ENCODE assay signal across 16 cellular contexts in the genomic region with DNA sequence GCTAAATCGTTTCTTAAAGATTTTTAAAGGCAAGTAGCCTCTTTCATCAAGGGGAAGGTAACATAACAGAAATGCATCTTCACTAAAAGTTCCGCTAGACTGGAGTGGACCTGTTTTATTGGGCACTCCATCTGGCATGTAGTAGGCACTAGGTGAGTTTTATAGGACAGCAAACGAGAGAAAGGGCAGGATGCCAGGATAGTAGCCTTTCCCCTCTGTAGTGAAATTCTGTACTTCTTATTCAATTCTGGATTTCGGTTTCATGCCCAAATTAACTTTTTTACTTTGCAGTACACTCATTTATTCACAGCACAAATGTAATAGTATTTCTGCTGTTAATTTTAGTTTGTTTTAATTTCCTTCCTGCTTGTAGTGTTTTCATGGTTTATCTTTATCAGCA. TPM values are rescaled to one million over a fixed set of nuclear protein-coding genes. Genes with fewer than 3 reads are reported as not detected.
DNase-seq lines count a peak whose midpoint lies in the region; ATAC-seq lines count a peak whose summit lies in the region.
"Had no signal": no experiment of that assay in that cellular context is flagged by ENCODE, and none has a peak within 500 bp of the region (broad histone marks: within the 10 kb centered on the region; RNA-seq: fewer than 3 reads in every experiment).

No MANE protein-coding gene starts in this region.

- no peak overlapping the region for H3K4me3 Mint-ChIP-seq in stimulated activated naive B cell treated with anti-CD40 and anti-IgM and Interleukin-4, amounts not matched to agents 10 μg/mL and 1 μg/mL and 100 μg/mL, for 72 hours
- no peak overlapping the region for H3K4me3 Mint-ChIP-seq in activated T-cell treated with anti-CD3 and anti-CD28 coated beads, Interleukin-2, amount 50 U/mL, for 4 hours

- H3K27me3 Mint-ChIP-seq in stimulated activated naive B cell treated with anti-CD40 and anti-IgM and Interleukin-4, amounts not matched to agents 10 μg/mL and 1 μg/mL and 100 μg/mL, for 72 hours, result no peaks in the 10 kb centered on the region
- no peaks in the 10 kb centered on the region for H3K27me3 Mint-ChIP-seq in activated T-cell treated with anti-CD3 and anti-CD28 coated beads, Interleukin-2, amount 50 U/mL, for 4 hours (ENCODE audit: low read depth)

- no peak overlapping the region for H3K27ac Mint-ChIP-seq in stimulated activated naive B cell treated with anti-CD40 and anti-IgM and Interleukin-4, amounts not matched to agents 10 μg/mL and 1 μg/mL and 100 μg/mL, for 72 hours

- no peaks in the 10 kb centered on the region for H3K4me1 Mint-ChIP-seq in stimulated activated naive B cell treated with anti-CD40 and anti-IgM and Interleukin-4, amounts not matched to agents 10 μg/mL and 1 μg/mL and 100 μg/mL, for 72 hours
- H3K4me1 Mint-ChIP-seq in activated T-cell treated with anti-CD3 and anti-CD28 coated beads, Interleukin-2, amount 50 U/mL, for 4 hours (ENCODE audit: low read depth), result no peaks in the 10 kb centered on the region

- DNase-seq in stimulated activated naive B cell treated with anti-CD40 and anti-IgM and Interleukin-4, amounts not matched to agents 10 μg/mL and 1 μg/mL and 100 μg/mL, for 72 hours, result no peak
- DNase-seq in activated T-cell treated with anti-CD3 and anti-CD28 coated beads, Interleukin-2, amount 50 U/mL, for 4 hours, result no peak
- DNase-seq in hepatic stellate cell (ENCODE audit: low spot score) (no peak), midbrain (lab: John Stamatoyannopoulos, UW) (no peak)
- DNase-seq: activated CD4-positive, alpha-beta T cell treated with anti-CD3 and anti-CD28 coated beads, Interleukin-2, amount 50 U/mL, for 48 hours; activated gamma-delta T cell treated with Interleukin-2 at 50 U/mL for 16 hours; brain microvascular endothelial cell; effector memory CD4-positive, alpha-beta T cell; GF-D8; Kasumi-1; NCI-H2107; Peyer's patch had no signal

- peak; percentile 83 for ATAC-seq in GM18502 (IDR thresholded peaks at IDR 0.05; ENCODE audit: poor library complexity, unreplicated experiment)
- ATAC-seq in GM19395 (IDR thresholded peaks at IDR 0.05; ENCODE audit: unreplicated experiment), result peak; percentile 82
- peak; percentile 68 for ATAC-seq in HG02678 (IDR thresholded peaks at IDR 0.05; ENCODE audit: unreplicated experiment)
- peak; percentile 45 for ATAC-seq in HG03520 (IDR thresholded peaks at IDR 0.05; ENCODE audit: unreplicated experiment)
- no peak for ATAC-seq in stimulated activated naive B cell treated with anti-CD40 and anti-IgM and Interleukin-4, amounts not matched to agents 10 μg/mL and 1 μg/mL and 100 μg/mL, for 72 hours (replicated peaks)
- no peak for ATAC-seq in activated T-cell treated with anti-CD3 and anti-CD28 coated beads, Interleukin-2, amount 50 U/mL, for 4 hours

- H3K36me3 Mint-ChIP-seq in stimulated activated naive B cell treated with anti-CD40 and anti-IgM and Interleukin-4, amounts not matched to agents 10 μg/mL and 1 μg/mL and 100 μg/mL, for 72 hours, result no peaks in the 10 kb centered on the region
- H3K36me3 Mint-ChIP-seq in activated T-cell treated with anti-CD3 and anti-CD28 coated beads, Interleukin-2, amount 50 U/mL, for 4 hours (ENCODE audit: insufficient read depth), result no peaks in the 10 kb centered on the region

- no peaks in the 10 kb centered on the region for H3K9me3 Mint-ChIP-seq in stimulated activated naive B cell treated with anti-CD40 and anti-IgM and Interleukin-4, amounts not matched to agents 10 μg/mL and 1 μg/mL and 100 μg/mL, for 72 hours
- H3K9me3 Mint-ChIP-seq in activated T-cell treated with anti-CD3 and anti-CD28 coated beads, Interleukin-2, amount 50 U/mL, for 4 hours, result no peaks in the 10 kb centered on the region

RNA-seq across cellular contexts. Expression of gene GPR180, which starts 45.2 kb away (rescaled TPM):
- total RNA-seq in activated T-cell treated with anti-CD3 and anti-CD28 coated beads, Interleukin-2, amount 50 U/mL, for 4 hours, result 1 to 10 TPM; 6.0 to 8.3 (median 7.0) TPM

RNA-seq across cellular contexts. Expression of gene TGDS, which starts 51.0 kb away (rescaled TPM):
- total RNA-seq in activated T-cell treated with anti-CD3 and anti-CD28 coated beads, Interleukin-2, amount 50 U/mL, for 4 hours, result 10 to 100 TPM; 22.0 to 27.8 (median 26.4) TPM

Comparison
In these comparisons a context has a peak if more than half of its experiments do, and no peak if none do; other contexts are left out.
1. ATAC-seq: peak in GM18502 (single experiment), GM19395 (single experiment), HG02678 (single experiment) and HG03520 (single experiment); none in stimulated activated naive B cell treated with anti-CD40 and anti-IgM and Interleukin-4, amounts not matched to agents 10 μg/mL and 1 μg/mL and 100 μg/mL, for 72 hours (0 of 2) and activated T-cell treated with anti-CD3 and anti-CD28 coated beads, Interleukin-2, amount 50 U/mL, for 4 hours (0 of 2).